Comparison of ENCODE assay signal across 18 cellular contexts in the genomic region with DNA sequence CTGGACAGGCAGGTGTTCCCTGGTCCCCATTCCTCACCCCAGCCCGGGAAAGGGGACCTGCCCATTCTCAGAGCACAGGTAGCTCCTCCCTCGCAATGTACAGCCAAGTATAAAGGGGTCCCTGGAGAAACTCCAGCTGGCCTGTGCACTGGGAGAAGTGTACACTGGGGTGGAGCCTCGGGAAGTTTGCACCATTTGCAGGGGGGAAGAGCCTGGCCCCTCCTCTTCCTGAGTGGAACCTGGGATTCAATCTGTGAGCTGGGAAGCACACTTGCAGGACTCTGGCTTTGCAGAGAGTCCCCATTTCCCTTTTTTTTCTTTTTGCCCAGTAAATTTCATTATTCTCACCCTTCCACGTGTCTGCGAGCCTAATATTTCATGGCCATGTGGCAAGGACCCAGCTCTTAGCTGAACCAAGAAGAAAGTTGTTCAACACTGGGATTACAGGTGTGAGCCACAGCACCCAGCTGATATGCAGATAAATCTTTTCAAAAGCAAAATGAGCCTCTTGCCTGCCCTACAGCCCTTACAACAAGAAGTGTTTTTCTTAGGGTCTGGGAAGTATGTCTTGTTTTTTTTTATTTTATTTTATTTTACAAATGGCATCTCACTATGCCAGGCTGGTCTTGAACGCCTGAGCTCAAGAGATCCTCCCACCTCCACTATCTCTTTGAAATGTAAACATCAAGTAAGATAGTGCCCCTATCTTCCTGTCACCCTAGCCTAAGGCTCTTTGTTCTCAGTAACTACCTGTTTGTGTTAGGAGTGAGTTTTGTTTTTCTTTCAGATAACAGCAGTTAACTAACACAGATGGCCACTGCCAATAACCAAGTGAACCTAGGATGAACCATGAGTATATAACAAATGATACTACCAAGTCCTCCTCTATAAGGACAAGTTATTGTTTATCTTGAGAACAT. TPM values are rescaled to one million over a fixed set of nuclear protein-coding genes. Genes with fewer than 3 reads are reported as not detected.
DNase-seq lines count a peak whose midpoint lies in the region; ATAC-seq and TF ChIP-seq lines count a peak whose summit lies in the region.
"Had no signal": no experiment of that assay in that cellular context is flagged by ENCODE, and none has a peak within 500 bp of the region (broad histone marks: within the 10 kb centered on the region; RNA-seq: fewer than 3 reads in every experiment).

No MANE protein-coding gene starts in this region.

- DNase-seq in NCI-H2107 treated with DMSO at 0.1 percent for 48 hours (lab: John Stamatoyannopoulos, UW; ENCODE audit: unreplicated experiment) (peak; percentile 85), NCI-H2107 (lab: John Stamatoyannopoulos, UW) (no peak), NCI-H1105 treated with DMSO at 0.1 percent for 48 hours (lab: John Stamatoyannopoulos, UW) (peak; percentile 59), progenitor cell of endocrine pancreas (ENCODE audit: low spot score, unreplicated experiment) (no peak), NCI-H2029 treated with DMSO at 0.1 percent for 48 hours (lab: John Stamatoyannopoulos, UW) (no peak)
- DNase-seq: 8988T, DMS 273 treated with DMSO at 0.1 percent for 48 hours, GOT3, NCI-H1436, NCI-H2171, NCI-H510A treated with DMSO at 0.1 percent for 48 hours, Right ventricle myocardium superior had no signal

- peaks cover 20% of the 10 kb centered on the region for H3K4me1 Mint-ChIP-seq in progenitor cell of endocrine pancreas (ENCODE audit: low read depth)

- peaks cover 6% of the 10 kb centered on the region for H3K27me3 Mint-ChIP-seq in progenitor cell of endocrine pancreas

- no peak overlapping the region for H3K4me3 Mint-ChIP-seq in progenitor cell of endocrine pancreas (ENCODE audit: low read depth)

- no peak overlapping the region for H3K9ac ChIP-seq in iPS-15b (ENCODE audit: low read depth, low read length)
- H3K9ac ChIP-seq: BLaER1 had no signal

- TF ChIP-seq EP300 in gastroesophageal sphincter (IDR thresholded peaks at IDR 0.05), result no peak

- peak overlapping the region; percentile 71 for H3K27ac Mint-ChIP-seq in progenitor cell of endocrine pancreas

- ATAC-seq in gastroesophageal sphincter (no peak), GM19395 (IDR thresholded peaks at IDR 0.05; ENCODE audit: unreplicated experiment) (no peak)
- ATAC-seq: Panc1, SK-N-SH treated with all-trans-retinoic acid at 6 μM for 48 hours had no signal

- WGBS in gastroesophageal sphincter (ENCODE audit: low coverage in 1 of 2), 2 donors, result 40 to 100% methylated on average over 1 to 3 of the region's 6 CpGs

- no peaks in the 10 kb centered on the region for H3K36me3 ChIP-seq in iPS-15b (ENCODE audit: control insufficient read depth, insufficient read depth, low read length)
- H3K36me3 ChIP-seq in gastroesophageal sphincter, result no peaks in the 10 kb centered on the region
- H3K36me3 ChIP-seq: BLaER1 had no signal

- no peak overlapping the region for H3K27ac ChIP-seq in gastroesophageal sphincter
- H3K27ac ChIP-seq: BLaER1 had no signal

- H3K9me3 ChIP-seq in iPS-15b (ENCODE audit: control insufficient read depth, insufficient read depth, low read length) (no peaks in the 10 kb centered on the region), gastroesophageal sphincter (no peaks in the 10 kb centered on the region)
- H3K9me3 ChIP-seq: BLaER1 had no signal

- H3K4me3 ChIP-seq in iPS-15b (ENCODE audit: low read depth, low read length), result peak overlapping the region; percentile 24
- H3K4me3 ChIP-seq in gastroesophageal sphincter, result no peak overlapping the region
- H3K4me3 ChIP-seq: BLaER1 had no signal

- peaks cover 5% of the 10 kb centered on the region for H3K4me1 ChIP-seq in iPS-15b (ENCODE audit: control insufficient read depth, insufficient read depth, low read length)
- H3K4me1 ChIP-seq in gastroesophageal sphincter, result no peaks in the 10 kb centered on the region
- H3K4me1 ChIP-seq: BLaER1 had no signal

- no peak for TF ChIP-seq POLR2A in gastroesophageal sphincter (IDR thresholded peaks at IDR 0.05)

- peaks cover 79% of the 10 kb centered on the region for H3K27me3 ChIP-seq in iPS-15b (ENCODE audit: control insufficient read depth, insufficient read depth, low read length)
- no peaks in the 10 kb centered on the region for H3K27me3 ChIP-seq in gastroesophageal sphincter
- H3K27me3 ChIP-seq: BLaER1 had no signal

- peaks cover 7% of the 10 kb centered on the region for H3K9me3 Mint-ChIP-seq in progenitor cell of endocrine pancreas (ENCODE audit: low read depth)

- TF ChIP-seq CTCF in progenitor cell of endocrine pancreas (IDR thresholded peaks at IDR 0.05; ENCODE audit: unreplicated experiment) (no peak), gastroesophageal sphincter (IDR thresholded peaks at IDR 0.05) (no peak)

- peaks cover 6% of the 10 kb centered on the region for H3K36me3 Mint-ChIP-seq in progenitor cell of endocrine pancreas (ENCODE audit: insufficient read depth)

RNA-seq across cellular contexts. Expression of a gene that starts 9.3 kb away (rescaled TPM):
- total RNA-seq in progenitor cell of endocrine pancreas (16.5 and 17.4 TPM in 2 replicates), gastroesophageal sphincter (10 to 100 TPM; 12.2 to 17.5 (median 14.6) TPM)

Comparison
In these comparisons a context has a peak if more than half of its experiments do, and no peak if none do; other contexts are left out.
1. DNase-seq: peak in NCI-H2107 treated with DMSO at 0.1 percent for 48 hours (single experiment) and NCI-H1105 treated with DMSO at 0.1 percent for 48 hours (single experiment); none in NCI-H2107 (single experiment), progenitor cell of endocrine pancreas (single experiment) and NCI-H2029 treated with DMSO at 0.1 percent for 48 hours (single experiment).